Comparison of ENCODE assay signal across 17 cellular contexts in genomic region chr3:66463054-66463631, GRCh38. TPM values are rescaled to one million over a fixed set of nuclear protein-coding genes. Genes with fewer than 3 reads are reported as not detected.
DNase-seq lines count a peak whose midpoint lies in the region; ATAC-seq and TF ChIP-seq lines count a peak whose summit lies in the region.
"Had no signal": no experiment of that assay in that cellular context is flagged by ENCODE, and none has a peak within 500 bp of the region (broad histone marks: within the 10 kb centered on the region; RNA-seq: fewer than 3 reads in every experiment).

No MANE protein-coding gene starts in this region.

- no peaks in the 10 kb centered on the region for H3K9me3 ChIP-seq in CD4-positive, CD25-positive, alpha-beta regulatory T cell (ENCODE audit: control insufficient read depth in 2 of 2, low read length in 2 of 2)
- H3K9me3 ChIP-seq in left lung = no peaks in the 10 kb centered on the region
- H3K9me3 ChIP-seq: tibial nerve had no signal

- no peak overlapping the region for H3K27ac ChIP-seq in CD4-positive, CD25-positive, alpha-beta regulatory T cell (ENCODE audit: insufficient read depth, low read length, poor library complexity, severe bottlenecking)
- H3K27ac ChIP-seq in left lung (peak overlapping the region; percentile 18 to 59), rectal smooth muscle tissue (ENCODE audit: low read depth, low read length) (peak overlapping the region; percentile 51)
- H3K27ac ChIP-seq: epithelial cell of prostate, tibial nerve had no signal

- H3K4me1 ChIP-seq in CD4-positive, CD25-positive, alpha-beta regulatory T cell (ENCODE audit: control insufficient read depth, insufficient read depth, low read length, poor library complexity, severe bottlenecking) = peaks cover 5% of the 10 kb centered on the region
- peaks cover 10 to 40% of the 10 kb centered on the region in 2 donors for H3K4me1 ChIP-seq in left lung
- H3K4me1 ChIP-seq in rectal smooth muscle tissue (ENCODE audit: control insufficient read depth, insufficient read depth, low read length) = peaks cover 21% of the 10 kb centered on the region

- H3K27me3 Mint-ChIP-seq in CD4-positive, CD25-positive, alpha-beta regulatory T cell = no peaks in the 10 kb centered on the region
- no peaks in the 10 kb centered on the region for H3K27me3 Mint-ChIP-seq in WTC11 (ENCODE audit: low read depth)

- no peak overlapping the region for H3K4me3 ChIP-seq in CD4-positive, CD25-positive, alpha-beta regulatory T cell (ENCODE audit: low read depth, low read length)
- no peak overlapping the region for H3K4me3 ChIP-seq in left lung
- no peak overlapping the region for H3K4me3 ChIP-seq in rectal smooth muscle tissue (ENCODE audit: low read length)
- H3K4me3 ChIP-seq: tibial nerve had no signal

- intact Hi-C loops in left lung (cut with DNase I) = no loop called here

- no peak for DNase-seq in CD4-positive, CD25-positive, alpha-beta regulatory T cell
- DNase-seq in WTC11 (ENCODE audit: low spot score) (no peak), left lung (no peak), putamen (ENCODE audit: low spot score) (no peak), 8988T (no peak)
- DNase-seq: activated CD4-positive, alpha-beta T cell treated with anti-CD3 and anti-CD28 coated beads, Interleukin-2, amount 50 U/mL, for 1 hour; activated T-cell treated with anti-CD3 and anti-CD28 coated beads, Interleukin-2, amount 50 U/mL, for 1 hour; DMS 273 treated with DMSO at 0.1 percent for 48 hours; NCI-H1092; NCI-H345; stimulated activated CD4-positive, alpha-beta T cell treated with anti-CD3 and anti-CD28 coated beads, Interleukin-1b, Interleukin-23, amount 100 ng/mL, for 48 hours; T1000 had no signal

- no peak for ATAC-seq in CD4-positive, CD25-positive, alpha-beta regulatory T cell (ENCODE audit: low read depth in 2 of 2)
- ATAC-seq in WTC11 (no peak), left lung (peak; percentile 87), SK-N-SH treated with all-trans-retinoic acid at 6 μM for 48 hours (no peak), HG03025 (IDR thresholded peaks at IDR 0.05; ENCODE audit: low FRiP score, unreplicated experiment) (no peak)

- POLR2A ChIA-PET in WTC11 (lab: Charles Lee) = no interaction called here

- no peaks in the 10 kb centered on the region for H3K27me3 ChIP-seq in CD4-positive, CD25-positive, alpha-beta regulatory T cell (ENCODE audit: control insufficient read depth, insufficient read depth, low read length)
- H3K27me3 ChIP-seq in left lung (no peaks in the 10 kb centered on the region), rectal smooth muscle tissue (ENCODE audit: control insufficient read depth, insufficient read depth, low read length) (no peaks in the 10 kb centered on the region)
- H3K27me3 ChIP-seq: tibial nerve had no signal

- H3K4me1 Mint-ChIP-seq in CD4-positive, CD25-positive, alpha-beta regulatory T cell = peaks cover 21 to 78% (median 48%) of the 10 kb centered on the region in 4 donors
- H3K4me1 Mint-ChIP-seq in WTC11 = peaks cover 53% of the 10 kb centered on the region

- no peak overlapping the region for H3K9ac ChIP-seq in rectal smooth muscle tissue (ENCODE audit: low read length)

- H3K27ac Mint-ChIP-seq in CD4-positive, CD25-positive, alpha-beta regulatory T cell = peak overlapping the region in 2 of 3 donors; percentile 45 to 75
- H3K27ac Mint-ChIP-seq in WTC11 = peak overlapping the region; percentile 86

- CTCF ChIA-PET in WTC11 (lab: Charles Lee) = interaction anchor here (0.8 to 0.9 kb wide), 2 partner anchors 28 to 55 kb away, joined by 3 read pairs; no protein-coding TSS in a partner anchor

- peaks cover 0 to 1% (median 0%) of the 10 kb centered on the region in 7 donors for H3K9me3 Mint-ChIP-seq in CD4-positive, CD25-positive, alpha-beta regulatory T cell
- H3K9me3 Mint-ChIP-seq in WTC11 = no peaks in the 10 kb centered on the region

- TF ChIP-seq CTCF in WTC11 (IDR thresholded peaks at IDR 0.05) (no peak), left lung (IDR thresholded peaks at IDR 0.05) (no peak)

- H3K4me3 Mint-ChIP-seq in CD4-positive, CD25-positive, alpha-beta regulatory T cell = no peak overlapping the region
- no peak overlapping the region for H3K4me3 Mint-ChIP-seq in WTC11

- peaks cover 37% of the 10 kb centered on the region for H3K36me3 Mint-ChIP-seq in CD4-positive, CD25-positive, alpha-beta regulatory T cell
- H3K36me3 Mint-ChIP-seq in WTC11 = peaks cover 34% of the 10 kb centered on the region

- H3K36me3 ChIP-seq in CD4-positive, CD25-positive, alpha-beta regulatory T cell (ENCODE audit: control insufficient read depth, insufficient read depth, low read length) = peaks cover 30% of the 10 kb centered on the region
- peaks cover 0 to 1% of the 10 kb centered on the region in 2 donors for H3K36me3 ChIP-seq in left lung
- no peaks in the 10 kb centered on the region for H3K36me3 ChIP-seq in rectal smooth muscle tissue (ENCODE audit: control insufficient read depth, insufficient read depth, low read length)

TF ChIP-seq in WTC11, 78 proteins besides CTCF, POLR2A, EP300 and RAD21 (continues in another document):
- TF ChIP-seq HMGA2 (CRISPR knock-in tag; IDR thresholded peaks at IDR 0.05) (no peak), NR1H2 (CRISPR knock-in tag; IDR thresholded peaks at IDR 0.05) (no peak), TP53 (CRISPR knock-in tag; IDR thresholded peaks at IDR 0.05) (no peak), ZNF425 (CRISPR knock-in tag; conservative IDR thresholded peaks at IDR 0.05) (no peak), E2F5 (CRISPR knock-in tag; IDR thresholded peaks at IDR 0.05) (no peak)

TF ChIP-seq in SK-N-SH treated with all-trans-retinoic acid at 6 μM for 48 hours, 23 proteins besides CTCF, POLR2A, EP300 and RAD21 (continues in another document):
- TF ChIP-seq ZC3H10 (CRISPR knock-in tag; IDR thresholded peaks at IDR 0.05) (no peak), ZNF565 (CRISPR knock-in tag; conservative IDR thresholded peaks at IDR 0.05; ENCODE audit: low read depth) (no peak), POU6F1 (CRISPR knock-in tag; IDR thresholded peaks at IDR 0.05; ENCODE audit: borderline replicate concordance, low read depth) (no peak), ZFP3 (CRISPR knock-in tag; IDR thresholded peaks at IDR 0.05) (no peak), ESRRG (CRISPR knock-in tag; IDR thresholded peaks at IDR 0.05) (no peak), BACH2 (CRISPR knock-in tag; IDR thresholded peaks at IDR 0.05; ENCODE audit: borderline replicate concordance) (no peak), ZNF8 (CRISPR knock-in tag; IDR thresholded peaks at IDR 0.05) (no peak), ARNTL (CRISPR knock-in tag; IDR thresholded peaks at IDR 0.05; ENCODE audit: borderline replicate concordance, low read depth) (no peak), CSRNP3 (CRISPR knock-in tag; IDR thresholded peaks at IDR 0.05) (no peak), RARB (CRISPR knock-in tag; IDR thresholded peaks at IDR 0.05) (no peak), GLIS3 (CRISPR knock-in tag; IDR thresholded peaks at IDR 0.05) (no peak), SNAI2 (CRISPR knock-in tag; IDR thresholded peaks at IDR 0.05) (no peak), TSHZ2 (CRISPR knock-in tag; IDR thresholded peaks at IDR 0.05) (no peak)

RNA-seq across cellular contexts. Expression of gene LRIG1, which starts 37.7 kb away (rescaled TPM):
- total RNA-seq in CD4-positive, CD25-positive, alpha-beta regulatory T cell = 81.3 TPM
- 10 to 100 TPM; 46.7 to 67.6 (median 64.4) TPM for polyA plus RNA-seq in CD4-positive, CD25-positive, alpha-beta regulatory T cell
- total RNA-seq in WTC11 (2021) (105 to 109 TPM (median 108 TPM) in 3 replicates), left lung (10 to 100 TPM; 34.9 to 36.4 TPM)
